In genomic region chr3:53604232-53604631, GRCh38 we compare ENCODE assay signal across 18 cellular contexts.
DNase-seq lines count a peak whose midpoint lies in the region; ATAC-seq, FAIRE-seq and TF ChIP-seq lines count a peak whose summit lies in the region.
"Had no signal": no experiment of that assay in that cellular context is flagged by ENCODE, and none has a peak within 500 bp of the region (broad histone marks: within the 10 kb centered on the region; RNA-seq: fewer than 3 reads in every experiment).

No MANE protein-coding gene starts in this region.

- FAIRE-seq in bronchial epithelial cell (lab: Jason Lieb, UNC), result no peak
- FAIRE-seq: A549, G401.6, GM12892, GM19239 had no signal

- DNase-seq in NCI-H526 treated with DMSO at 0.1 percent for 48 hours (lab: John Stamatoyannopoulos, UW) (peak; percentile 42), bronchial epithelial cell (ENCODE audit: low read depth) (no peak), esophagus muscularis mucosa (ENCODE audit: extremely low spot score) (peak; percentile 57)
- no peak for DNase-seq in stimulated activated naive CD4-positive, alpha-beta T cell (lab: John Stamatoyannopoulos, UW)
- DNase-seq: BE2C; CD4-positive, alpha-beta memory T cell; DMS153; DMS79 treated with DMSO at 0.1 percent for 48 hours; EL; HCEC 1CT; HFFc6 had no signal

- H3K4me3 ChIP-seq in bronchial epithelial cell (ENCODE audit: low read depth, low read length) (no peak overlapping the region), esophagus muscularis mucosa (no peak overlapping the region)
- H3K4me3 ChIP-seq: A549 had no signal

- intact Hi-C loops in esophagus muscularis mucosa (cut with DNase I), result no loop called here

- peaks cover 0 to 13% (median 9%) of the 10 kb centered on the region in 4 donors for H3K9me3 ChIP-seq in esophagus muscularis mucosa
- H3K9me3 ChIP-seq: BE2C had no signal

- ATAC-seq in HG03108 (IDR thresholded peaks at IDR 0.05; ENCODE audit: unreplicated experiment) (no peak), GM19035 (IDR thresholded peaks at IDR 0.05; ENCODE audit: unreplicated experiment) (no peak)
- ATAC-seq: A549 had no signal

- no peaks in the 10 kb centered on the region for H3K4me1 ChIP-seq in esophagus muscularis mucosa
- H3K4me1 ChIP-seq: A549, BE2C had no signal

- no peak overlapping the region for H3K27ac ChIP-seq in esophagus muscularis mucosa (replicated peaks in 1 of 4)
- H3K27ac ChIP-seq: A549, C4-2B had no signal

- no peaks in the 10 kb centered on the region for H3K27me3 ChIP-seq in bronchial epithelial cell (ENCODE audit: control insufficient read depth, insufficient read depth, low read length)
- no peaks in the 10 kb centered on the region for H3K27me3 ChIP-seq in esophagus muscularis mucosa
- H3K27me3 ChIP-seq: BE2C had no signal

- TF ChIP-seq EP300 in esophagus muscularis mucosa (IDR thresholded peaks at IDR 0.05), result no peak

- peak; percentile 12 for TF ChIP-seq CTCF in bronchial epithelial cell (IDR thresholded peaks at IDR 0.05; ENCODE audit: insufficient read depth, low read length, severe bottlenecking)
- no peak for TF ChIP-seq CTCF in esophagus muscularis mucosa (IDR thresholded peaks at IDR 0.05)

- H3K36me3 ChIP-seq in bronchial epithelial cell (ENCODE audit: control insufficient read depth, insufficient read depth, low read length) (no peaks in the 10 kb centered on the region), esophagus muscularis mucosa (no peaks in the 10 kb centered on the region)
- H3K36me3 ChIP-seq: BE2C had no signal

- no peak for TF ChIP-seq POLR2A in esophagus muscularis mucosa (IDR thresholded peaks at IDR 0.05; ENCODE audit: low read depth)

Comparison
In these comparisons a context has a peak if more than half of its experiments do, and no peak if none do; other contexts are left out.
1. DNase-seq: peak in NCI-H526 treated with DMSO at 0.1 percent for 48 hours (single experiment) and esophagus muscularis mucosa (single experiment); none in bronchial epithelial cell (single experiment) and stimulated activated naive CD4-positive, alpha-beta T cell (0 of 6).